ENCODE assay signal across 1 cellular context in genomic region chr1:202433155-202434043, GRCh38.
TF ChIP-seq lines count a peak whose summit lies in the region.

No MANE protein-coding gene starts in this region.

TF ChIP-seq in HepG2, 621 proteins besides CTCF, POLR2A, EP300 and RAD21 (continued from another document):
- TF ChIP-seq PAXIP1 (CRISPR knock-in tag; conservative IDR thresholded peaks at IDR 0.05) (no peak), RERE (CRISPR knock-in tag; IDR thresholded peaks at IDR 0.05; ENCODE audit: low read depth) (no peak), ZBTB25 (CRISPR knock-in tag; IDR thresholded peaks at IDR 0.05) (no peak), CHCHD3 (CRISPR knock-in tag; IDR thresholded peaks at IDR 0.05) (no peak), ZNF652 (CRISPR knock-in tag; IDR thresholded peaks at IDR 0.05; ENCODE audit: borderline replicate concordance, low read depth) (no peak), AKAP8 (CRISPR knock-in tag; IDR thresholded peaks at IDR 0.05) (no peak), NFYC (CRISPR knock-in tag; IDR thresholded peaks at IDR 0.05) (no peak), DR1 (CRISPR knock-in tag; IDR thresholded peaks at IDR 0.05) (no peak), KMT2A (CRISPR knock-in tag; IDR thresholded peaks at IDR 0.05) (no peak), PRDM10 (CRISPR knock-in tag; IDR thresholded peaks at IDR 0.05; ENCODE audit: low read depth) (no peak), ZFP36 (IDR thresholded peaks at IDR 0.05; ENCODE audit: borderline replicate concordance, low read depth, low read length, partially characterized antibody) (no peak), SKI (IDR thresholded peaks at IDR 0.05; ENCODE audit: partially characterized antibody) (no peak), ZNF567 (CRISPR knock-in tag; IDR thresholded peaks at IDR 0.05; ENCODE audit: borderline replicate concordance) (no peak), ZSCAN12 (CRISPR knock-in tag; IDR thresholded peaks at IDR 0.05) (no peak)
